ENCODE assay signal across 8 cellular contexts in genomic region chr12:2834581-2835491, GRCh38. TPM values are rescaled to one million over a fixed set of nuclear protein-coding genes. Genes with fewer than 3 reads are reported as not detected.
DNase-seq lines count a peak whose midpoint lies in the region; ATAC-seq and TF ChIP-seq lines count a peak whose summit lies in the region.

NRIP2 (minus strand) TSS chr12:2835035; CDS start chr12:2834983, 52 bp downstream.

- H3K36me3 ChIP-seq in adipocyte (ENCODE audit: control insufficient read depth, insufficient read depth, low read length, severe bottlenecking) = peaks cover 16% of the 10 kb centered on the region

- H3K27ac ChIP-seq in right cardiac atrium (ENCODE audit: low read length) = peak within 1 kb of the TSS; percentile 21

- H3K4me1 ChIP-seq in adipocyte (ENCODE audit: control insufficient read depth, insufficient read depth, low read length) (peaks cover 13% of the 10 kb centered on the region), right cardiac atrium (ENCODE audit: control insufficient read depth, insufficient read depth, low read length) (peaks cover 6% of the 10 kb centered on the region)

- DNase-seq in HEK293T (ENCODE audit: extremely low spot score) = peak; percentile 35
- peak; percentile 62 for DNase-seq in adipocyte (ENCODE audit: low read depth)
- DNase-seq in right cardiac atrium = peak; percentile 43 to 79 (median 76)
- no peak for DNase-seq in retinal pigment epithelial cell (ENCODE audit: low read depth)
- DNase-seq in DMS153 treated with DMSO at 0.1 percent for 48 hours (lab: John Stamatoyannopoulos, UW; ENCODE audit: unreplicated experiment) = no peak
- DNase-seq in kidney tubule cell (ENCODE audit: low spot score) = no peak
- DNase-seq in NOMO-1 treated with dmso at 0.1 percent for 144 hours (lab: John Stamatoyannopoulos, UW; ENCODE audit: unreplicated experiment) = no peak

- H3K9me3 ChIP-seq in adipocyte (ENCODE audit: control insufficient read depth, low read length) = no peaks in the 10 kb centered on the region
- no peaks in the 10 kb centered on the region for H3K9me3 ChIP-seq in right cardiac atrium (ENCODE audit: control insufficient read depth, low read length)

- peak; percentile 13 for TF ChIP-seq CTCF in retinal pigment epithelial cell (conservative IDR thresholded peaks at IDR 0.05; ENCODE audit: low read depth, low read length)

- H3K27me3 ChIP-seq in adipocyte (replicated peaks; ENCODE audit: control insufficient read depth, insufficient read depth, low read length) (peaks cover 9% of the 10 kb centered on the region), right cardiac atrium (ENCODE audit: control insufficient read depth, insufficient read depth) (no peaks in the 10 kb centered on the region)

- ATAC-seq in right cardiac atrium (peak; percentile 58 to 67), HG02852 (IDR thresholded peaks at IDR 0.05; ENCODE audit: unreplicated experiment) (no peak)

- no peak within 1 kb of the TSS for H3K4me3 ChIP-seq in adipocyte (ENCODE audit: low read length)
- H3K4me3 ChIP-seq in right cardiac atrium (ENCODE audit: low read length) = no peak within 1 kb of the TSS
- H3K4me3 ChIP-seq in retinal pigment epithelial cell (ENCODE audit: low read length) = no peak within 1 kb of the TSS

- CTCF ChIA-PET in HEK293T (lab: Yijun Ruan, JAX) = interaction anchor here (0.6 to 1.1 kb wide), 3 partner anchors 11 to 157 kb away, joined by 3 to 4 read pairs (median 4); no protein-coding TSS in a partner anchor

- 13% methylated on average over 32 of the region's 32 CpGs for WGBS in right cardiac atrium

- no peak within 1 kb of the TSS for H3K9ac ChIP-seq in adipocyte (ENCODE audit: low read length)

- intact Hi-C loops in right cardiac atrium (cut with DNase I) = no loop called here

- POLR2A ChIA-PET in HEK293T (lab: Yijun Ruan, JAX) = interaction anchor here (0.7 to 2.1 kb wide), 2 partner anchors 22 to 39 kb away, joined by 3 to 6 read pairs; no protein-coding TSS in a partner anchor

TF ChIP-seq in HEK293T, 16 proteins besides CTCF, POLR2A, EP300 and RAD21:
- TF ChIP-seq FOXK2 (IDR thresholded peaks at IDR 0.05) (no peak), SP1 (IDR thresholded peaks at IDR 0.05) (no peak), PKNOX1 (IDR thresholded peaks at IDR 0.05) (no peak), ELF4 (IDR thresholded peaks at IDR 0.05) (no peak), ZNF384 (IDR thresholded peaks at IDR 0.05) (no peak), SUZ12 (IDR thresholded peaks at IDR 0.05) (no peak), CTBP1 (IDR thresholded peaks at IDR 0.05; ENCODE audit: borderline replicate concordance) (no peak), LEF1 (IDR thresholded peaks at IDR 0.05; ENCODE audit: borderline replicate concordance) (no peak), NFRKB (IDR thresholded peaks at IDR 0.05) (no peak), ARNT (IDR thresholded peaks at IDR 0.05) (no peak), FOXA1 (IDR thresholded peaks at IDR 0.05) (no peak), HDGF (IDR thresholded peaks at IDR 0.05; ENCODE audit: borderline replicate concordance) (no peak), FOXM1 (IDR thresholded peaks at IDR 0.05; ENCODE audit: borderline replicate concordance) (no peak), BHLHE40 (IDR thresholded peaks at IDR 0.05; ENCODE audit: borderline replicate concordance) (no peak), L3MBTL2 (conservative IDR thresholded peaks at IDR 0.05) (no peak), TARDBP (IDR thresholded peaks at IDR 0.05) (no peak)

RNA-seq across cellular contexts. Expression of gene NRIP2, which starts in this region (rescaled TPM):
- total RNA-seq in right cardiac atrium = 1 to 10 TPM; 1.5 to 3.0 (median 1.8) TPM
- 2.0 TPM for polyA plus RNA-seq in right cardiac atrium

Comparison
In these comparisons a context has a peak if more than half of its experiments do, and no peak if none do; other contexts are left out.
1. DNase-seq: peak in HEK293T (single experiment), adipocyte (single experiment) and right cardiac atrium (3 of 3); none in retinal pigment epithelial cell (single experiment), DMS153 treated with DMSO at 0.1 percent for 48 hours (single experiment), kidney tubule cell (single experiment) and NOMO-1 treated with dmso at 0.1 percent for 144 hours (single experiment).